12 cellular contexts compared by ENCODE assay signal in the genomic region with DNA sequence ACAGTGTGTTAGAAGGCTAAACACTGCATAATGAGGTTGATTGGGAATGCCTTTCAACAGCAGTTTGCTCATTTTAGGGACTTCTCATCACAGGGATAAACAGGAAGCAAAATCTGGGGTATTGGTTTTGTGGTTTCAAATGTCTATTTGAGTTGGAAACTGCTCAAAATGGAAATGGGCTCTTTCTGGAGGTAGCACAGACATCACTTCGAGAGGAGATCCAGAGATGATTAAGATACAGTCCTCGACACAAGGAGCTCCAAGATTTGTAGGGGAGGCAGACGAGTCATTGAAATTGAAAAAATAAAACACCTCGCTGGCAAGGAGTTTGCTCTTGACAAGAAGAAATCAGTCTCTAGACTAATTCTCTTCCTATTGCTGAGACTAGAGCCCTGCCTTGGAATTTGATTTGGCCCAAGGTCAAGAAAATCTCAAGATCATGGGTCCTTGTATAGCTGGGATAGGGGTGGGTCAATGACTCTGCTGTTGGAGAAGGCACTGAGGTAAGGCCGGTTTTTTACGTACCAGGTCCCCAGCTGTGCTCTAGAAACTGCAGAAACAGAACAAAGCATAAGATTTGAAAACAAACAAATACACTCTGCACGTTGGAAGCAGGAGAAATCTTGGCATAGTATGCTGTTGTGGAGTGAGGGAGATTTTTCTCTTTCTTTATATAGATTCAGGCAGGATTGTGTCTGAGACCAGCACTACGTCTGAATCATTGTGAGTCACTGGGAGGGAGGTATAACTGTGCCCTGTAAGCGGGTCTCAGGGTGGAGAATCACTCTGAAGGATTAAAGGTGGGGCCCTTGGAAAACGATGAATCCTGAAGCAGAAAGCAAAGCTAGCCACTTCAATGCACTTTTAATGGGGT. TPM values are rescaled to one million over a fixed set of nuclear protein-coding genes. Genes with fewer than 3 reads are reported as not detected.
DNase-seq lines count a peak whose midpoint lies in the region; ATAC-seq and TF ChIP-seq lines count a peak whose summit lies in the region.
"Had no signal": no experiment of that assay in that cellular context is flagged by ENCODE, and none has a peak within 500 bp of the region (broad histone marks: within the 10 kb centered on the region; RNA-seq: fewer than 3 reads in every experiment).

No MANE protein-coding gene starts in this region.

- no peaks in the 10 kb centered on the region for H3K9me3 ChIP-seq in lower lobe of right lung
- H3K9me3 ChIP-seq in heart left ventricle = no peaks in the 10 kb centered on the region
- H3K9me3 ChIP-seq: left ventricle myocardium inferior had no signal

- H3K27ac ChIP-seq in lower lobe of right lung = no peak overlapping the region
- H3K27ac ChIP-seq in heart left ventricle = no peak overlapping the region
- H3K27ac ChIP-seq: left ventricle myocardium inferior, skin epidermis had no signal

- ATAC-seq in lower lobe of right lung = peak; percentile 78 to 79
- no peak for ATAC-seq in HG03045 (IDR thresholded peaks at IDR 0.05; ENCODE audit: unreplicated experiment)
- ATAC-seq in GM18907 (IDR thresholded peaks at IDR 0.05; ENCODE audit: unreplicated experiment) = no peak
- no peak for ATAC-seq in heart left ventricle

- H3K4me3 ChIP-seq in astrocyte of the spinal cord (ENCODE audit: low read depth, low read length) (no peak overlapping the region), lower lobe of right lung (no peak overlapping the region), heart left ventricle (no peak overlapping the region)
- H3K4me3 ChIP-seq: left ventricle myocardium inferior, skin epidermis had no signal

- no peak for TF ChIP-seq POLR2A in heart left ventricle (IDR thresholded peaks at IDR 0.05)

- DNase-seq in AG20443 (ENCODE audit: low spot score) = peak; percentile 37
- DNase-seq in LHCN-M2 (ENCODE audit: low read depth) = peak; percentile 65
- DNase-seq in astrocyte of the spinal cord (ENCODE audit: low read depth, low spot score) = peak; percentile 88
- no peak for DNase-seq in lower lobe of right lung
- DNase-seq in stimulated activated CD4-positive, alpha-beta T cell treated with anti-CD3 and anti-CD28 coated beads, Interleukin-12 subunit alpha, Interleukin-12 subunit beta, amount 100 ng/mL, for 4 hours = no peak
- DNase-seq in heart left ventricle = no peak
- DNase-seq: DMS 273 treated with DMSO at 0.1 percent for 48 hours, left ventricle myocardium inferior, NCI-H1436 treated with DMSO at 0.1 percent for 48 hours had no signal

- TF ChIP-seq CTCF in astrocyte of the spinal cord (IDR thresholded peaks at IDR 0.05; ENCODE audit: low read depth, low read length) (no peak), lower lobe of right lung (IDR thresholded peaks at IDR 0.05) (no peak), heart left ventricle (IDR thresholded peaks at IDR 0.05) (no peak)

- H3K27me3 ChIP-seq in lower lobe of right lung (ENCODE audit: low read depth) (peaks cover 5% of the 10 kb centered on the region), heart left ventricle (peaks cover 0 to 38% (median 4%) of the 10 kb centered on the region in 9 donors)

- 59 to 75% (median 67%) methylated on average over 10 of the region's 10 CpGs for WGBS in heart left ventricle, 4 donors

- intact Hi-C loops in lower lobe of right lung (cut with DNase I) (no loop called here), heart left ventricle (cut with DNase I) (no loop called here)

- H3K4me1 ChIP-seq in lower lobe of right lung (peaks cover 26% of the 10 kb centered on the region), heart left ventricle (peaks cover 0 to 14% (median 0%) of the 10 kb centered on the region in 12 donors)
- H3K4me1 ChIP-seq: left ventricle myocardium inferior had no signal

- no peaks in the 10 kb centered on the region for H3K36me3 ChIP-seq in lower lobe of right lung
- H3K36me3 ChIP-seq in heart left ventricle = no peaks in the 10 kb centered on the region
- H3K36me3 ChIP-seq: left ventricle myocardium inferior had no signal

- in situ Hi-C loops in astrocyte of the spinal cord (cut with HindIII; ENCODE audit: low sequenced_read_pairs) = no loop called here

RNA-seq across cellular contexts. Expression of a gene that starts 17.7 kb away (rescaled TPM):
- total RNA-seq in LHCN-M2 (2014; rRNA removed) (not detected in 2 replicates), lower lobe of right lung (0.97 TPM), heart left ventricle (under 1 TPM in 2 of 9 donors, not detected in 7; 0.14 to 0.18 TPM)
- not detected for polyA plus RNA-seq in LHCN-M2 (2012)
- polyA plus RNA-seq in heart left ventricle = under 1 TPM in 1 of 2 donors, not detected in 1; 0.30 TPM

RNA-seq across cellular contexts. Expression of a gene that starts 47.4 kb away (rescaled TPM):
- not detected in 2 replicates for total RNA-seq in LHCN-M2 (2014; rRNA removed)
- not detected for polyA plus RNA-seq in LHCN-M2 (2012)
- not detected for total RNA-seq in lower lobe of right lung
- 1 to 10 TPM in 1 of 9 donors, not detected in 8; 2.5 TPM for total RNA-seq in heart left ventricle
- polyA plus RNA-seq in heart left ventricle = not detected
- total RNA-seq: left ventricle myocardium inferior had no signal

RNA-seq across cellular contexts. Expression of a gene that starts 52.9 kb away (rescaled TPM):
- 0.46 and 0.64 TPM in 2 replicates for total RNA-seq in LHCN-M2 (2014; rRNA removed)
- 2.2 TPM for polyA plus RNA-seq in LHCN-M2 (2012)
- 6.8 TPM for total RNA-seq in lower lobe of right lung
- 1 to 10 TPM in 3 of 9 donors, under 1 TPM in 6; 0.25 to 2.6 (median 0.82) TPM for total RNA-seq in heart left ventricle
- polyA plus RNA-seq in heart left ventricle = under 1 TPM; 0.46 to 0.50 TPM

Comparison
In these comparisons a context has a peak if more than half of its experiments do, and no peak if none do; other contexts are left out.
1. DNase-seq: peak in AG20443 (single experiment), LHCN-M2 (single experiment) and astrocyte of the spinal cord (single experiment); none in lower lobe of right lung (single experiment), stimulated activated CD4-positive, alpha-beta T cell treated with anti-CD3 and anti-CD28 coated beads, Interleukin-12 subunit alpha, Interleukin-12 subunit beta, amount 100 ng/mL, for 4 hours (single experiment) and heart left ventricle (0 of 5).
2. ATAC-seq: peak in lower lobe of right lung (2 of 2); none in HG03045 (single experiment), GM18907 (single experiment) and heart left ventricle (0 of 4).